In the genomic region with DNA sequence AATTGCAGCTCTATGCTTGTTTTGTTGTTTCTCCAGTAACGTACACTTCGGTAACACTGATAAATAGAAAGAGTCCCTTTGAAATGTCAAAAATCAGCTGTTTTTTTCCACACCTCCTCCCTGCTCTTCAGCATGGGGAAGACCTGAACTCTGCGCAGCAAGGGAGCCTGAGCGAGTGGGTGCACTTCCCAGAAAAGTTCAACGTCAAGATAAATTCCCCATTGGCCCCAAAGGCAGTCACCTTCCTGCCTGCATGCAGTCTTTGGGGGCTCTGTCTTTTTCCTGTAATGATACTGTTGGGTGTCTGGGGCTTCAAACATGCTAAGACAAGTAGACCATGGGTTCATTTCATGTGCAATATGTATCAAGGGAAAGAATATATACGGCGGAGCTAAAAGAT, we compare ENCODE assay signal across 22 cellular contexts. TPM values are rescaled to one million over a fixed set of nuclear protein-coding genes. Genes with fewer than 3 reads are reported as not detected.
"Had no signal": no experiment of that assay in that cellular context is flagged by ENCODE, and none has a peak within 500 bp of the region (broad histone marks: within the 10 kb centered on the region; RNA-seq: fewer than 3 reads in every experiment).

No MANE protein-coding gene starts in this region.

- DNase-seq: activated CD8-positive, alpha-beta memory T cell treated with anti-CD3 and anti-CD28 coated beads, Interleukin-2, amount 50 U/mL, for 4 hours; activated gamma-delta T cell treated with Interleukin-2 at 50 U/mL for 16 hours; activated naive CD4-positive, alpha-beta T cell treated with anti-CD3 and anti-CD28 coated beads, Interleukin-2, amount 10 ng/mL, durations not matched to agents 7 days and 5 days; activated naive CD8-positive, alpha-beta T cell treated with anti-CD3 and anti-CD28 coated beads for 36 hours; activated T-cell treated with anti-CD3 and anti-CD28 coated beads, Interleukin-2, amount 50 U/mL, for 72 hours; MM.1S; NCI-H1105 treated with DMSO at 0.1 percent for 48 hours; NCI-H1436 treated with DMSO at 0.1 percent for 48 hours; NCI-H187 treated with DMSO at 0.1 percent for 48 hours; NCI-H2081 treated with DMSO at 0.1 percent for 48 hours; NCI-H82; RPMI8226; T-helper 1 cell had no signal

- H3K27ac ChIP-seq: body of pancreas, SK-N-MC, WERI-Rb-1 had no signal

- H3K36me3 ChIP-seq: WERI-Rb-1 had no signal

- H3K4me3 ChIP-seq: body of pancreas, K562 had no signal

- ATAC-seq: activated CD4-positive, alpha-beta T cell treated with anti-CD3 and anti-CD28 coated beads for 36 hours; activated CD8-positive, alpha-beta T cell treated with anti-CD3 and anti-CD28 coated beads for 36 hours; activated T-cell treated with anti-CD3 and anti-CD28 coated beads, Interleukin-2, amount 50 U/mL, for 72 hours; Right ventricle myocardium inferior had no signal

- H3K4me1 Mint-ChIP-seq: activated CD4-positive, alpha-beta T cell treated with anti-CD3 and anti-CD28 coated beads for 36 hours; activated naive CD4-positive, alpha-beta T cell treated with anti-CD3 and anti-CD28 coated beads, Interleukin-2, amount 10 ng/mL, durations not matched to agents 7 days and 5 days; activated naive CD8-positive, alpha-beta T cell treated with anti-CD3 and anti-CD28 coated beads for 36 hours had no signal

- H3K4me3 Mint-ChIP-seq: activated CD4-positive, alpha-beta T cell treated with anti-CD3 and anti-CD28 coated beads for 36 hours; activated CD8-positive, alpha-beta T cell treated with anti-CD3 and anti-CD28 coated beads for 36 hours; activated naive CD4-positive, alpha-beta T cell treated with anti-CD3 and anti-CD28 coated beads, Interleukin-2, amount 10 ng/mL, durations not matched to agents 7 days and 5 days; activated naive CD8-positive, alpha-beta T cell treated with anti-CD3 and anti-CD28 coated beads for 36 hours; activated T-cell treated with anti-CD3 and anti-CD28 coated beads, Interleukin-2, amount 50 U/mL, for 72 hours had no signal

- H3K9me3 Mint-ChIP-seq: activated naive CD4-positive, alpha-beta T cell treated with anti-CD3 and anti-CD28 coated beads, Interleukin-2, amount 10 ng/mL, durations not matched to agents 7 days and 5 days; activated T-helper 2 cell treated with anti-CD3 and anti-CD28 coated beads, Interferon-gamma antibody, Interleukin-2, Interleukin-4, amounts not matched to agents 10 μg/mL and 5 μg/mL and 100 μg/mL, durations not matched to agents 14 hours and 24 hours and 36 hours had no signal

- H3K27ac Mint-ChIP-seq: activated CD4-positive, alpha-beta T cell treated with anti-CD3 and anti-CD28 coated beads for 36 hours; activated CD8-positive, alpha-beta T cell treated with anti-CD3 and anti-CD28 coated beads for 36 hours; activated naive CD4-positive, alpha-beta T cell treated with anti-CD3 and anti-CD28 coated beads, Interleukin-2, amount 10 ng/mL, durations not matched to agents 7 days and 5 days; activated naive CD8-positive, alpha-beta T cell treated with anti-CD3 and anti-CD28 coated beads for 36 hours; activated T-cell treated with anti-CD3 and anti-CD28 coated beads, Interleukin-2, amount 50 U/mL, for 72 hours had no signal

- H3K9me3 ChIP-seq: body of pancreas had no signal

- H3K36me3 Mint-ChIP-seq: activated naive CD4-positive, alpha-beta T cell treated with anti-CD3 and anti-CD28 coated beads, Interleukin-2, amount 10 ng/mL, durations not matched to agents 7 days and 5 days had no signal

RNA-seq across cellular contexts. Expression of a gene that starts 8.8 kb away (rescaled TPM):
- polyA plus RNA-seq: adipose tissue had no signal
